ENCODE assay signal across 30 cellular contexts in the genomic region with DNA sequence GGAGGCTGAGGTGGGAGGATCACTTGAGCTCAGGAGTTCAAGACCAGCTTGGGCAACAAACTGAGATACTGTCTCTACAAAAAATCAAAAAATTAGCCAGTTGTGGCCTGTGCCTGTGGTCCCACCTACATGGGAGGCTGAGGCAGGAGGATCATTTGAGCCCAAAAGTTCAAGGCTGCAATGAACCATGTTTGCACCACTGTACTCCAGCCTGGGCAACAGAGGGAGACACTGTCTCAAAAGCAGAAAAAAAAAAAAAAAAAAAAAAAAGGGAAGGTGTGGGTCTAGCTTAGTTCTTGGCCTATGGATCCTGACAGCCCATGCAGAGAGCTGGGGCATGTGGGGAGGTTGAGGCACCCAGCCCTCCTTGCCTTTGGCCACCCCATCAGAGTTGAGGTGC. TPM values are rescaled to one million over a fixed set of nuclear protein-coding genes. Genes with fewer than 3 reads are reported as not detected.
"Had no signal": no experiment of that assay in that cellular context is flagged by ENCODE, and none has a peak within 500 bp of the region (broad histone marks: within the 10 kb centered on the region; RNA-seq: fewer than 3 reads in every experiment).

No MANE protein-coding gene starts in this region.

- H3K27me3 Mint-ChIP-seq: activated T-cell treated with anti-CD3 and anti-CD28 coated beads, Interleukin-2, amount 50 U/mL, for 24 hours had no signal

- H3K27ac Mint-ChIP-seq: activated CD4-positive, alpha-beta T cell treated with anti-CD3 and anti-CD28 coated beads, Interleukin-2, amount 10 ng/mL, durations not matched to agents 7 days and 5 days; activated CD8-positive, alpha-beta T cell treated with anti-CD3 and anti-CD28 coated beads, Interleukin-2, amount 10 ng/mL, durations not matched to agents 7 days and 5 days; activated naive CD4-positive, alpha-beta T cell treated with anti-CD3 and anti-CD28 coated beads for 36 hours; activated naive CD4-positive, alpha-beta T cell treated with anti-CD3 and anti-CD28 coated beads, Interleukin-2, amount 50 U/mL, for 72 hours; activated T-cell treated with anti-CD3 and anti-CD28 coated beads, Interleukin-2, amount 50 U/mL, for 24 hours; activated T-helper 1 cell treated with anti-CD3 and anti-CD28 coated beads, Interleukin-12 subunit alpha, Interleukin-12 subunit beta, Interleukin-2, Interleukin-4 antibody, amounts not matched to agents 30 ng/mL and 10 ng/mL and 1 ng/mL, durations not matched to agents 14 hours and 24 hours and 36 hours; brain; T-helper 1 cell treated with Interleukin-12 subunit alpha and Interleukin-12 subunit beta and Interleukin-4 antibody, amounts not matched to agents 30 μg/mL and 1 μg/mL, for 36 hours; T-helper 2 cell treated with Interferon-gamma antibody and Interleukin-4, amounts not matched to agents 5 μg/mL and 100 μg/mL, for 36 hours had no signal

- H3K9me3 ChIP-seq: adrenal gland, SJSA1, SK-N-SH had no signal

- H3K9me2 ChIP-seq: SK-N-SH had no signal

- H3K4me3 Mint-ChIP-seq: activated CD4-positive, alpha-beta T cell treated with anti-CD3 and anti-CD28 coated beads, Interleukin-2, amount 10 ng/mL, durations not matched to agents 7 days and 5 days; activated CD8-positive, alpha-beta T cell treated with anti-CD3 and anti-CD28 coated beads, Interleukin-2, amount 10 ng/mL, durations not matched to agents 7 days and 5 days; activated naive CD4-positive, alpha-beta T cell treated with anti-CD3 and anti-CD28 coated beads for 36 hours; activated T-cell treated with anti-CD3 and anti-CD28 coated beads, Interleukin-2, amount 50 U/mL, for 24 hours; activated T-helper 1 cell treated with anti-CD3 and anti-CD28 coated beads, Interleukin-12 subunit alpha, Interleukin-12 subunit beta, Interleukin-2, Interleukin-4 antibody, amounts not matched to agents 30 ng/mL and 10 ng/mL and 1 ng/mL, durations not matched to agents 14 hours and 24 hours and 36 hours; brain; T-helper 1 cell treated with Interleukin-12 subunit alpha and Interleukin-12 subunit beta and Interleukin-4 antibody, amounts not matched to agents 30 μg/mL and 1 μg/mL, for 36 hours; T-helper 2 cell treated with Interferon-gamma antibody and Interleukin-4, amounts not matched to agents 5 μg/mL and 100 μg/mL, for 36 hours had no signal

- H3K36me3 Mint-ChIP-seq: activated naive CD4-positive, alpha-beta T cell treated with anti-CD3 and anti-CD28 coated beads, Interleukin-2, amount 50 U/mL, for 72 hours; brain had no signal

- H3K4me1 ChIP-seq: adrenal gland, SJSA1 had no signal

- H3K9me3 Mint-ChIP-seq: activated CD4-positive, alpha-beta T cell treated with anti-CD3 and anti-CD28 coated beads, Interleukin-2, amount 10 ng/mL, durations not matched to agents 7 days and 5 days; activated naive CD4-positive, alpha-beta T cell treated with anti-CD3 and anti-CD28 coated beads for 36 hours; activated naive CD4-positive, alpha-beta T cell treated with anti-CD3 and anti-CD28 coated beads, Interleukin-2, amount 50 U/mL, for 72 hours; activated T-cell treated with anti-CD3 and anti-CD28 coated beads, Interleukin-2, amount 50 U/mL, for 24 hours; activated T-helper 1 cell treated with anti-CD3 and anti-CD28 coated beads, Interleukin-12 subunit alpha, Interleukin-12 subunit beta, Interleukin-2, Interleukin-4 antibody, amounts not matched to agents 30 ng/mL and 10 ng/mL and 1 ng/mL, durations not matched to agents 14 hours and 24 hours and 36 hours; brain; T-helper 1 cell treated with Interleukin-12 subunit alpha and Interleukin-12 subunit beta and Interleukin-4 antibody, amounts not matched to agents 30 μg/mL and 1 μg/mL, for 36 hours; T-helper 2 cell treated with Interferon-gamma antibody and Interleukin-4, amounts not matched to agents 5 μg/mL and 100 μg/mL, for 36 hours had no signal

- ATAC-seq: activated CD8-positive, alpha-beta T cell treated with anti-CD3 and anti-CD28 coated beads, Interleukin-2, amount 10 ng/mL, durations not matched to agents 7 days and 5 days; activated naive CD4-positive, alpha-beta T cell treated with anti-CD3 and anti-CD28 coated beads, Interleukin-2, amount 50 U/mL, for 72 hours had no signal

- H3K4me1 Mint-ChIP-seq: activated CD4-positive, alpha-beta T cell treated with anti-CD3 and anti-CD28 coated beads, Interleukin-2, amount 10 ng/mL, durations not matched to agents 7 days and 5 days had no signal

- DNase-seq: activated CD4-positive, alpha-beta T cell treated with anti-CD3 and anti-CD28 coated beads, Interleukin-2, amount 10 ng/mL, durations not matched to agents 7 days and 5 days; activated CD4-positive, alpha-beta T cell treated with anti-CD3 and anti-CD28 coated beads, Interleukin-2, amount 50 U/mL, for 48 hours; activated CD8-positive, alpha-beta T cell treated with anti-CD3 and anti-CD28 coated beads, Interleukin-2, amount 10 ng/mL, durations not matched to agents 7 days and 5 days; activated gamma-delta T cell treated with Interleukin-2 at 50 U/mL for 16 hours; activated naive CD4-positive, alpha-beta T cell treated with anti-CD3 and anti-CD28 coated beads for 36 hours; activated T-cell treated with anti-CD3 and anti-CD28 coated beads, Interleukin-2, amount 50 U/mL, for 24 hours; adrenal gland; central memory CD4-positive, alpha-beta T cell; KG1; MM.1S; MV-4-11; NCI-H1092; NCI-H1436 treated with DMSO at 0.1 percent for 48 hours; NCI-H1694 treated with DMSO at 0.1 percent for 48 hours; NCI-H2029 treated with DMSO at 0.1 percent for 48 hours; NCI-H2107; NCI-H2171; NCI-H510A; NCI-H526; NCI-H748 treated with DMSO at 0.1 percent for 48 hours; NK-92 treated with Interleukin-12 subunit alpha and Interleukin-12 subunit beta, amount 100 ng/mL, for 24 hours; SHP77 treated with DMSO at 0.1 percent for 48 hours; SK-N-SH had no signal

- H3K27me3 ChIP-seq: adrenal gland, SJSA1 had no signal

- H3K36me3 ChIP-seq: adrenal gland, SJSA1 had no signal

- H3K4me2 ChIP-seq: SK-N-SH had no signal

- H3K9ac ChIP-seq: SK-N-SH had no signal

- H3K4me3 ChIP-seq: adrenal gland, SJSA1 had no signal

- H3K27ac ChIP-seq: adrenal gland, SJSA1 had no signal

RNA-seq across cellular contexts. Expression of a gene that starts 10.9 kb away (rescaled TPM):
- total RNA-seq: activated T-helper 1 cell treated with anti-CD3 and anti-CD28 coated beads, Interleukin-12 subunit alpha, Interleukin-12 subunit beta, Interleukin-2, Interleukin-4 antibody, amounts not matched to agents 30 ng/mL and 10 ng/mL and 1 ng/mL, durations not matched to agents 14 hours and 24 hours and 36 hours; bronchial epithelial cell had no signal
